20 cellular contexts compared by ENCODE assay signal in genomic region chr5:123485275-123485674, GRCh38.
"Had no signal": no experiment of that assay in that cellular context is flagged by ENCODE, and none has a peak within 500 bp of the region (broad histone marks: within the 10 kb centered on the region; RNA-seq: fewer than 3 reads in every experiment).

No MANE protein-coding gene starts in this region.

- H3K4me3 ChIP-seq: MG63 had no signal

- H3K9me3 ChIP-seq: MG63 had no signal

- ATAC-seq: activated T-helper 17 cell treated with anti-CD3 and anti-CD28 coated beads, Interleukin-2, amount 50 U/mL, for 72 hours; PC-3 had no signal

- DNase-seq: activated CD4-positive, alpha-beta memory T cell treated with anti-CD3 and anti-CD28 coated beads for 36 hours; activated CD4-positive, alpha-beta T cell treated with anti-CD3 and anti-CD28 coated beads, Interleukin-2, amount 10 ng/mL, durations not matched to agents 7 days and 5 days; activated CD4-positive, CD25-positive, alpha-beta regulatory T cell; activated CD8-positive, alpha-beta memory T cell treated with anti-CD3 and anti-CD28 coated beads for 24 hours; activated gamma-delta T cell; activated naive CD4-positive, alpha-beta T cell treated with anti-CD3 and anti-CD28 coated beads for 36 hours; activated T-cell treated with anti-CD3 and anti-CD28 coated beads, Interleukin-2, amount 50 U/mL, for 48 hours; MG63; MV-4-11; NCI-H1092 treated with DMSO at 0.1 percent for 48 hours; NCI-H1417 treated with DMSO at 0.1 percent for 48 hours; NCI-H1694 treated with DMSO at 0.1 percent for 48 hours; NCI-H2029 treated with DMSO at 0.1 percent for 48 hours; NCI-H510A treated with DMSO at 0.1 percent for 48 hours; NCI-H69; PC-3; SHP77 treated with DMSO at 0.1 percent for 48 hours; T-helper 1 cell had no signal

- H3K27me3 ChIP-seq: MG63 had no signal

- H3K27ac ChIP-seq: VCaP had no signal

- H3K36me3 ChIP-seq: MG63 had no signal
